In the genomic region with DNA sequence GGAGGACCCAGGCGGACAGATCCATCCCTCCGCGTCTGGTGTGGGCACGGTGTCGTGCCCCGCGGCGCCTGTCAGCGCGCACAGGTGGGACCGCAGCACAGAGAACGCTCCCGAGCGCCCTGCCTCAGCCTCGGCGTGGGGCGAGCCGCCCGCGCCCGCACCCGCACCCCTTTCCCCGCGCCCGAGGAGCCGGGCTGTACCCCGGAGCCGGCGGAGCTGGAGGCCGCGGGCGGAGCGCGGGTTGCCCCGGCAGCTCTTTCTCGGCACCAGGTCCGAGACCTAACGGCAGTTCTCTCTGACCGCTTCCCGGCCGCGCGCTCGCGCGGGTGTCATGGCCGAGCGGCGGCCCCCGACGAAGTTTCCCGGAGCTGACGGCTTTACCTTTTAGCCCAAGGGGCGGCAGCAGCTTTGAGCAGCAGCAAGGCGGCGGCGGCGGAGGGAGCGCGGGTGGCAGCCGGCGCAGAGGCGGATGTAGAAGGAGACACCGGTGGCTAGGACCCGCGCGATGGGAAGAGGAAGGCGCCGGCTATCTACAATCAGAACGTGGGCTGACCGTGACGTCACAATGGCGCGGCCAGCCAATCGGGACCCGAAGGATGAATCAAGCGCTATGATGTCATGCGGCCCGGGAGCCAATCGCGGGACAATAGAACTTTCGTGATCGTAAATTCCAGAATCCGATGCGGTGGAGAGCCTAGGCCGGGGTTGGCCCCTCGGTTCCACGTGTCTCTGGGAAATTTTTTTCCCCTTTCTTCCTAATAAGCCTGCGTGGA, we compare ENCODE assay signal across 1 cellular context.
TF ChIP-seq lines count a peak whose summit lies in the region.

A gene with protein sequence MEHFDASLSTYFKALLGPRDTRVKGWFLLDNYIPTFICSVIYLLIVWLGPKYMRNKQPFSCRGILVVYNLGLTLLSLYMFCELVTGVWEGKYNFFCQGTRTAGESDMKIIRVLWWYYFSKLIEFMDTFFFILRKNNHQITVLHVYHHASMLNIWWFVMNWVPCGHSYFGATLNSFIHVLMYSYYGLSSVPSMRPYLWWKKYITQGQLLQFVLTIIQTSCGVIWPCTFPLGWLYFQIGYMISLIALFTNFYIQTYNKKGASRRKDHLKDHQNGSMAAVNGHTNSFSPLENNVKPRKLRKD (minus strand): TSS at position 515 of the 773 bp plus-strand sequence. CDS start 53,251 bp downstream, outside the sequence.

TF ChIP-seq in HepG2, 621 proteins besides CTCF, POLR2A, EP300 and RAD21 (continued from another document and continues in another):
- TF ChIP-seq, protein P1, sequence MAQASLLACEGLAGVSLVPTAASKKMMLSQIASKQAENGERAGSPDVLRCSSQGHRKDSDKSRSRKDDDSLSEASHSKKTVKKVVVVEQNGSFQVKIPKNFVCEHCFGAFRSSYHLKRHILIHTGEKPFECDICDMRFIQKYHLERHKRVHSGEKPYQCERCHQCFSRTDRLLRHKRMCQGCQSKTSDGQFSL (CRISPR knock-in tag; IDR thresholded peaks at IDR 0.05): no peak
- TF ChIP-seq MYC (CRISPR knock-in tag; IDR thresholded peaks at IDR 0.05; ENCODE audit: borderline replicate concordance): peak; percentile 66
- no peak for TF ChIP-seq NBN (conservative IDR thresholded peaks at IDR 0.05)
- TF ChIP-seq PHF5A (CRISPR knock-in tag; IDR thresholded peaks at IDR 0.05; ENCODE audit: low read depth, unreplicated experiment): no peak
- no peak for TF ChIP-seq NR2F6 (IDR thresholded peaks at IDR 0.05)
- no peak for TF ChIP-seq NR2F6 (CRISPR knock-in tag; IDR thresholded peaks at IDR 0.05)
- peak; percentile 71; the same call in 1 of the 2 replicates for TF ChIP-seq RCOR2 (CRISPR knock-in tag; IDR thresholded peaks at IDR 0.05)
- TF ChIP-seq CBFB (CRISPR knock-in tag; IDR thresholded peaks at IDR 0.05): peak; percentile 17; the same call in 1 of the 2 replicates
- TF ChIP-seq ZSCAN31 (CRISPR knock-in tag; IDR thresholded peaks at IDR 0.05; ENCODE audit: low read depth): peak; percentile 86
- peak; percentile 39; the same call in 1 of the 2 replicates for TF ChIP-seq MXD4 (CRISPR knock-in tag; IDR thresholded peaks at IDR 0.05)
- TF ChIP-seq ZNF572 (CRISPR knock-in tag; IDR thresholded peaks at IDR 0.05): no peak
- no peak for TF ChIP-seq ZNF781 (CRISPR knock-in tag; IDR thresholded peaks at IDR 0.05; ENCODE audit: borderline replicate concordance, not compliant biosample characterization)
- TF ChIP-seq ZNF124 (CRISPR knock-in tag; IDR thresholded peaks at IDR 0.05): no peak
- TF ChIP-seq NRL (CRISPR knock-in tag; IDR thresholded peaks at IDR 0.05; ENCODE audit: borderline replicate concordance): peak; percentile 69; the same call in 1 of the 2 replicates
- no peak for TF ChIP-seq SOX5 (CRISPR knock-in tag; IDR thresholded peaks at IDR 0.05; ENCODE audit: borderline replicate concordance)
- no peak for TF ChIP-seq TBX3 (IDR thresholded peaks at IDR 0.05; ENCODE audit: borderline replicate concordance)
- TF ChIP-seq ZNF850 (CRISPR knock-in tag; conservative IDR thresholded peaks at IDR 0.05): peak; percentile 93
- TF ChIP-seq ZSCAN9 (CRISPR knock-in tag; IDR thresholded peaks at IDR 0.05; ENCODE audit: borderline replicate concordance): no peak; the same call in 1 of the 2 replicates
- TF ChIP-seq ZNF225 (CRISPR knock-in tag; IDR thresholded peaks at IDR 0.05): peak; percentile 76
- no peak for TF ChIP-seq TBP (CRISPR knock-in tag; IDR thresholded peaks at IDR 0.05)
- TF ChIP-seq HNRNPH1 (optimal IDR thresholded peaks at IDR 0.05; ENCODE audit: low read depth, low read length): no peak
- no peak for TF ChIP-seq TBL1XR1 (IDR thresholded peaks at IDR 0.05; ENCODE audit: borderline replicate concordance, low read length, partially characterized antibody)
- no peak for TF ChIP-seq ZNF44 (CRISPR knock-in tag; IDR thresholded peaks at IDR 0.05)
- no peak for TF ChIP-seq MBNL3 (CRISPR knock-in tag; conservative IDR thresholded peaks at IDR 0.05)
- TF ChIP-seq ZNF564 (CRISPR knock-in tag; IDR thresholded peaks at IDR 0.05): peak; percentile 78; the same call in 1 of the 2 replicates
- peak; percentile 93; the same call in 1 of the 2 replicates for TF ChIP-seq HOXA5 (CRISPR knock-in tag; IDR thresholded peaks at IDR 0.05)
- TF ChIP-seq, protein P2, sequence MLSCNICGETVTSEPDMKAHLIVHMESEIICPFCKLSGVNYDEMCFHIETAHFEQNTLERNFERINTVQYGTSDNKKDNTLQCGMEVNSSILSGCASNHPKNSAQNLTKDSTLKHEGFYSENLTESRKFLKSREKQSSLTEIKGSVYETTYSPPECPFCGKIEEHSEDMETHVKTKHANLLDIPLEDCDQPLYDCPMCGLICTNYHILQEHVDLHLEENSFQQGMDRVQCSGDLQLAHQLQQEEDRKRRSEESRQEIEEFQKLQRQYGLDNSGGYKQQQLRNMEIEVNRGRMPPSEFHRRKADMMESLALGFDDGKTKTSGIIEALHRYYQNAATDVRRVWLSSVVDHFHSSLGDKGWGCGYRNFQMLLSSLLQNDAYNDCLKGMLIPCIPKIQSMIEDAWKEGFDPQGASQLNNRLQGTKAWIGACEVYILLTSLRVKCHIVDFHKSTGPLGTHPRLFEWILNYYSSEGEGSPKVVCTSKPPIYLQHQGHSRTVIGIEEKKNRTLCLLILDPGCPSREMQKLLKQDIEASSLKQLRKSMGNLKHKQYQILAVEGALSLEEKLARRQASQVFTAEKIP (CRISPR knock-in tag; IDR thresholded peaks at IDR 0.05; ENCODE audit: borderline replicate concordance): no peak
- TF ChIP-seq, protein P3, sequence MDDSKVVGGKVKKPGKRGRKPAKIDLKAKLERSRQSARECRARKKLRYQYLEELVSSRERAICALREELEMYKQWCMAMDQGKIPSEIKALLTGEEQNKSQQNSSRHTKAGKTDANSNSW (CRISPR knock-in tag; IDR thresholded peaks at IDR 0.05; ENCODE audit: borderline replicate concordance): no peak
- peak; percentile 86 for TF ChIP-seq PHF8 (CRISPR knock-in tag; IDR thresholded peaks at IDR 0.05)
- TF ChIP-seq, protein P4, sequence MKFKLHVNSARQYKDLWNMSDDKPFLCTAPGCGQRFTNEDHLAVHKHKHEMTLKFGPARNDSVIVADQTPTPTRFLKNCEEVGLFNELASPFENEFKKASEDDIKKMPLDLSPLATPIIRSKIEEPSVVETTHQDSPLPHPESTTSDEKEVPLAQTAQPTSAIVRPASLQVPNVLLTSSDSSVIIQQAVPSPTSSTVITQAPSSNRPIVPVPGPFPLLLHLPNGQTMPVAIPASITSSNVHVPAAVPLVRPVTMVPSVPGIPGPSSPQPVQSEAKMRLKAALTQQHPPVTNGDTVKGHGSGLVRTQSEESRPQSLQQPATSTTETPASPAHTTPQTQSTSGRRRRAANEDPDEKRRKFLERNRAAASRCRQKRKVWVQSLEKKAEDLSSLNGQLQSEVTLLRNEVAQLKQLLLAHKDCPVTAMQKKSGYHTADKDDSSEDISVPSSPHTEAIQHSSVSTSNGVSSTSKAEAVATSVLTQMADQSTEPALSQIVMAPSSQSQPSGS (CRISPR knock-in tag; IDR thresholded peaks at IDR 0.05): peak; percentile 86
- peak; percentile 89; the same call in 1 of the 2 replicates for TF ChIP-seq ZNF766 (CRISPR knock-in tag; IDR thresholded peaks at IDR 0.05; ENCODE audit: borderline replicate concordance)
- TF ChIP-seq, protein P5, sequence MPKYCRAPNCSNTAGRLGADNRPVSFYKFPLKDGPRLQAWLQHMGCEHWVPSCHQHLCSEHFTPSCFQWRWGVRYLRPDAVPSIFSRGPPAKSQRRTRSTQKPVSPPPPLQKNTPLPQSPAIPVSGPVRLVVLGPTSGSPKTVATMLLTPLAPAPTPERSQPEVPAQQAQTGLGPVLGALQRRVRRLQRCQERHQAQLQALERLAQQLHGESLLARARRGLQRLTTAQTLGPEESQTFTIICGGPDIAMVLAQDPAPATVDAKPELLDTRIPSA (CRISPR knock-in tag; IDR thresholded peaks at IDR 0.05; ENCODE audit: borderline replicate concordance): no peak
- TF ChIP-seq, protein P6, sequence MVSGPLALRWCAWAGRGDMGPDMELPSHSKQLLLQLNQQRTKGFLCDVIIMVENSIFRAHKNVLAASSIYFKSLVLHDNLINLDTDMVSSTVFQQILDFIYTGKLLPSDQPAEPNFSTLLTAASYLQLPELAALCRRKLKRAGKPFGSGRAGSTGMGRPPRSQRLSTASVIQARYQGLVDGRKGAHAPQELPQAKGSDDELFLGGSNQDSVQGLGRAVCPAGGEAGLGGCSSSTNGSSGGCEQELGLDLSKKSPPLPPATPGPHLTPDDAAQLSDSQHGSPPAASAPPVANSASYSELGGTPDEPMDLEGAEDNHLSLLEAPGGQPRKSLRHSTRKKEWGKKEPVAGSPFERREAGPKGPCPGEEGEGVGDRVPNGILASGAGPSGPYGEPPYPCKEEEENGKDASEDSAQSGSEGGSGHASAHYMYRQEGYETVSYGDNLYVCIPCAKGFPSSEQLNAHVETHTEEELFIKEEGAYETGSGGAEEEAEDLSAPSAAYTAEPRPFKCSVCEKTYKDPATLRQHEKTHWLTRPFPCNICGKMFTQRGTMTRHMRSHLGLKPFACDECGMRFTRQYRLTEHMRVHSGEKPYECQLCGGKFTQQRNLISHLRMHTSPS (CRISPR knock-in tag; IDR thresholded peaks at IDR 0.05; ENCODE audit: low read depth): no peak
- no peak for TF ChIP-seq SP1 (IDR thresholded peaks at IDR 0.05)
- no peak for TF ChIP-seq SP1 (CRISPR knock-in tag; IDR thresholded peaks at IDR 0.05)
- TF ChIP-seq ATF1 (CRISPR knock-in tag; IDR thresholded peaks at IDR 0.05): peak; percentile 97
- TF ChIP-seq ZNF547 (CRISPR knock-in tag; IDR thresholded peaks at IDR 0.05): peak; percentile 85; the same call in 1 of the 2 replicates
- TF ChIP-seq ZFP37 (CRISPR knock-in tag; IDR thresholded peaks at IDR 0.05; ENCODE audit: borderline replicate concordance): no peak
- 0 out of 2 replicates have a peak, but pooled peaks have one; percentile 34 for TF ChIP-seq ZNF549 (CRISPR knock-in tag; IDR thresholded peaks at IDR 0.05)
- TF ChIP-seq, protein P7, sequence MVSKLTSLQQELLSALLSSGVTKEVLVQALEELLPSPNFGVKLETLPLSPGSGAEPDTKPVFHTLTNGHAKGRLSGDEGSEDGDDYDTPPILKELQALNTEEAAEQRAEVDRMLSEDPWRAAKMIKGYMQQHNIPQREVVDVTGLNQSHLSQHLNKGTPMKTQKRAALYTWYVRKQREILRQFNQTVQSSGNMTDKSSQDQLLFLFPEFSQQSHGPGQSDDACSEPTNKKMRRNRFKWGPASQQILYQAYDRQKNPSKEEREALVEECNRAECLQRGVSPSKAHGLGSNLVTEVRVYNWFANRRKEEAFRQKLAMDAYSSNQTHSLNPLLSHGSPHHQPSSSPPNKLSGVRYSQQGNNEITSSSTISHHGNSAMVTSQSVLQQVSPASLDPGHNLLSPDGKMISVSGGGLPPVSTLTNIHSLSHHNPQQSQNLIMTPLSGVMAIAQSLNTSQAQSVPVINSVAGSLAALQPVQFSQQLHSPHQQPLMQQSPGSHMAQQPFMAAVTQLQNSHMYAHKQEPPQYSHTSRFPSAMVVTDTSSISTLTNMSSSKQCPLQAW (CRISPR knock-in tag; IDR thresholded peaks at IDR 0.05): 0 out of 2 replicates have a peak, but pooled peaks have one; percentile 45
- no peak for TF ChIP-seq SIN3B (IDR thresholded peaks at IDR 0.05; ENCODE audit: low read length)
- peak; percentile 54 for TF ChIP-seq SRSF1 (optimal IDR thresholded peaks at IDR 0.05; ENCODE audit: low read depth, low read length)
- TF ChIP-seq PRPF4 (IDR thresholded peaks at IDR 0.05; ENCODE audit: low read depth, low read length, poor library complexity, severe bottlenecking): no peak
- no peak for TF ChIP-seq ZNF660 (CRISPR knock-in tag; IDR thresholded peaks at IDR 0.05; ENCODE audit: borderline replicate concordance, low read depth)
- TF ChIP-seq, protein P8, sequence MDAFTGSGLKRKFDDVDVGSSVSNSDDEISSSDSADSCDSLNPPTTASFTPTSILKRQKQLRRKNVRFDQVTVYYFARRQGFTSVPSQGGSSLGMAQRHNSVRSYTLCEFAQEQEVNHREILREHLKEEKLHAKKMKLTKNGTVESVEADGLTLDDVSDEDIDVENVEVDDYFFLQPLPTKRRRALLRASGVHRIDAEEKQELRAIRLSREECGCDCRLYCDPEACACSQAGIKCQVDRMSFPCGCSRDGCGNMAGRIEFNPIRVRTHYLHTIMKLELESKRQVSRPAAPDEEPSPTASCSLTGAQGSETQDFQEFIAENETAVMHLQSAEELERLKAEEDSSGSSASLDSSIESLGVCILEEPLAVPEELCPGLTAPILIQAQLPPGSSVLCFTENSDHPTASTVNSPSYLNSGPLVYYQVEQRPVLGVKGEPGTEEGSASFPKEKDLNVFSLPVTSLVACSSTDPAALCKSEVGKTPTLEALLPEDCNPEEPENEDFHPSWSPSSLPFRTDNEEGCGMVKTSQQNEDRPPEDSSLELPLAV (CRISPR knock-in tag; conservative IDR thresholded peaks at IDR 0.05; ENCODE audit: low read depth): no peak
- TF ChIP-seq, protein P9, sequence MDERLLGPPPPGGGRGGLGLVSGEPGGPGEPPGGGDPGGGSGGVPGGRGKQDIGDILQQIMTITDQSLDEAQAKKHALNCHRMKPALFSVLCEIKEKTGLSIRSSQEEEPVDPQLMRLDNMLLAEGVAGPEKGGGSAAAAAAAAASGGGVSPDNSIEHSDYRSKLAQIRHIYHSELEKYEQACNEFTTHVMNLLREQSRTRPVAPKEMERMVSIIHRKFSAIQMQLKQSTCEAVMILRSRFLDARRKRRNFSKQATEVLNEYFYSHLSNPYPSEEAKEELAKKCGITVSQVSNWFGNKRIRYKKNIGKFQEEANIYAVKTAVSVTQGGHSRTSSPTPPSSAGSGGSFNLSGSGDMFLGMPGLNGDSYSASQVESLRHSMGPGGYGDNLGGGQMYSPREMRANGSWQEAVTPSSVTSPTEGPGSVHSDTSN (CRISPR knock-in tag; IDR thresholded peaks at IDR 0.05): no peak
- TF ChIP-seq, protein P10, sequence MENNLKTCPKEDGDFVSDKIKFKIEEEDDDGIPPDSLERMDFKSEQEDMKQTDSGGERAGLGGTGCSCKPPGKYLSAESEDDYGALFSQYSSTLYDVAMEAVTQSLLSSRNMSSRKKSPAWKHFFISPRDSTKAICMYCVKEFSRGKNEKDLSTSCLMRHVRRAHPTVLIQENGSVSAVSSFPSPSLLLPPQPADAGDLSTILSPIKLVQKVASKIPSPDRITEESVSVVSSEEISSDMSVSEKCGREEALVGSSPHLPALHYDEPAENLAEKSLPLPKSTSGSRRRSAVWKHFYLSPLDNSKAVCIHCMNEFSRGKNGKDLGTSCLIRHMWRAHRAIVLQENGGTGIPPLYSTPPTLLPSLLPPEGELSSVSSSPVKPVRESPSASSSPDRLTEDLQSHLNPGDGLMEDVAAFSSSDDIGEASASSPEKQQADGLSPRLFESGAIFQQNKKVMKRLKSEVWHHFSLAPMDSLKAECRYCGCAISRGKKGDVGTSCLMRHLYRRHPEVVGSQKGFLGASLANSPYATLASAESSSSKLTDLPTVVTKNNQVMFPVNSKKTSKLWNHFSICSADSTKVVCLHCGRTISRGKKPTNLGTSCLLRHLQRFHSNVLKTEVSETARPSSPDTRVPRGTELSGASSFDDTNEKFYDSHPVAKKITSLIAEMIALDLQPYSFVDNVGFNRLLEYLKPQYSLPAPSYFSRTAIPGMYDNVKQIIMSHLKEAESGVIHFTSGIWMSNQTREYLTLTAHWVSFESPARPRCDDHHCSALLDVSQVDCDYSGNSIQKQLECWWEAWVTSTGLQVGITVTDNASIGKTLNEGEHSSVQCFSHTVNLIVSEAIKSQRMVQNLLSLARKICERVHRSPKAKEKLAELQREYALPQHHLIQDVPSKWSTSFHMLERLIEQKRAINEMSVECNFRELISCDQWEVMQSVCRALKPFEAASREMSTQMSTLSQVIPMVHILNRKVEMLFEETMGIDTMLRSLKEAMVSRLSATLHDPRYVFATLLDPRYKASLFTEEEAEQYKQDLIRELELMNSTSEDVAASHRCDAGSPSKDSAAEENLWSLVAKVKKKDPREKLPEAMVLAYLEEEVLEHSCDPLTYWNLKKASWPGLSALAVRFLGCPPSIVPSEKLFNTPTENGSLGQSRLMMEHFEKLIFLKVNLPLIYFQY (CRISPR knock-in tag; IDR thresholded peaks at IDR 0.05; ENCODE audit: borderline replicate concordance): no peak
